In the genomic region with DNA sequence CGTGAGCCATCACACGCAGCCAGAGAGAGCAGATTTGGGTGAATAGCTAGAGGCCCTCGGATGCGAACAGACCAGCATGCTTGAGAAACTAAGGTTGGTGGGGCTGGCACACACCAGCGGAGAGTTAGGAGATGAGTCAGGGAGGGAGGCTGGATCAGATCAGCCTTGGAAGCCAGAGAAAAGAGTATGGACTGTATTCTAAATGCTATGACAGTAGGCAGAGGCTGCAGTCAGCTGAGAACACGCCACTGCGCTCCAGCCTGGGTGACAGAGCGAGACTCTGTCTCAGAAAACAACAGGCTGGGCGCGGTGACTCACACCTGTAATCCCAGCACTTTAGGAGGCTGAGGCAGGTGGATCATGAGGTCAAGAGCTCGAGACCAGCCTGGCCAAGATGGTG, we compare ENCODE assay signal across 9 cellular contexts. TPM values are rescaled to one million over a fixed set of nuclear protein-coding genes. Genes with fewer than 3 reads are reported as not detected.
DNase-seq lines count a peak whose midpoint lies in the region; ATAC-seq and TF ChIP-seq lines count a peak whose summit lies in the region.
"Had no signal": no experiment of that assay in that cellular context is flagged by ENCODE, and none has a peak within 500 bp of the region (broad histone marks: within the 10 kb centered on the region; RNA-seq: fewer than 3 reads in every experiment).

No MANE protein-coding gene starts in this region.

- POLR2A ChIA-PET in HEK293T (lab: Yijun Ruan, JAX) = interaction anchor here (0.6 to 0.7 kb wide), 2 partner anchors 18 to 246 kb away, joined by 3 to 4 read pairs; no protein-coding TSS in a partner anchor

- H3K4me1 Mint-ChIP-seq in IgD-negative memory B cell = peaks cover 26 to 35% (median 27%) of the 10 kb centered on the region in 3 donors
- H3K4me1 Mint-ChIP-seq in neural crest cell = peaks cover 8% of the 10 kb centered on the region

- peaks cover 0 to 3% (median 0%) of the 10 kb centered on the region in 3 donors for H3K9me3 Mint-ChIP-seq in IgD-negative memory B cell
- no peaks in the 10 kb centered on the region for H3K9me3 Mint-ChIP-seq in neural crest cell

- ATAC-seq in GM19467 (IDR thresholded peaks at IDR 0.05; ENCODE audit: unreplicated experiment) (no peak), GM21529 (IDR thresholded peaks at IDR 0.05; ENCODE audit: unreplicated experiment) (no peak)

- CTCF ChIA-PET in HEK293T (lab: Yijun Ruan, JAX) = no interaction called here

- H3K4me3 Mint-ChIP-seq in IgD-negative memory B cell (no peak overlapping the region), neural crest cell (peak overlapping the region; percentile 33)

- H3K27me3 Mint-ChIP-seq in IgD-negative memory B cell (no peaks in the 10 kb centered on the region), neural crest cell (ENCODE audit: low read depth) (no peaks in the 10 kb centered on the region)

- peak overlapping the region in 2 of 3 donors; percentile 78 to 92 for H3K27ac Mint-ChIP-seq in IgD-negative memory B cell
- H3K27ac Mint-ChIP-seq in neural crest cell (ENCODE audit: unreplicated experiment) = no peak overlapping the region

- peak; percentile 65 for DNase-seq in AG09309 (ENCODE audit: low read depth)
- DNase-seq in dedifferentiated amniotic fluid mesenchymal stem cell (ENCODE audit: extremely low spot score) = peak; percentile 70
- DNase-seq in neural crest cell (ENCODE audit: low read depth, low spot score) = no peak
- no peak for DNase-seq in 8988T
- DNase-seq in HEK293T (ENCODE audit: extremely low spot score) = no peak
- DNase-seq: NCI-H2227 treated with DMSO at 0.1 percent for 48 hours had no signal

- TF ChIP-seq CTCF in AG09309 (IDR thresholded peaks at IDR 0.05; ENCODE audit: control insufficient read depth, insufficient read depth, low read depth, low read length, missing control alignments) (no peak), neural crest cell (conservative IDR thresholded peaks at IDR 0.05) (no peak)

- H3K4me3 ChIP-seq in AG09309 (ENCODE audit: control insufficient read depth, low read depth, low read length) = no peak overlapping the region

- H3K36me3 Mint-ChIP-seq in IgD-negative memory B cell (peaks cover 1% of the 10 kb centered on the region), neural crest cell (ENCODE audit: low read depth) (no peaks in the 10 kb centered on the region)

TF ChIP-seq in HEK293T, 16 proteins besides CTCF, POLR2A, EP300 and RAD21:
- TF ChIP-seq FOXA1 (IDR thresholded peaks at IDR 0.05) (no peak), L3MBTL2 (conservative IDR thresholded peaks at IDR 0.05) (no peak), SP1 (IDR thresholded peaks at IDR 0.05) (no peak), BHLHE40 (IDR thresholded peaks at IDR 0.05; ENCODE audit: borderline replicate concordance) (no peak), SUZ12 (IDR thresholded peaks at IDR 0.05) (no peak), ARNT (IDR thresholded peaks at IDR 0.05) (no peak), HDGF (IDR thresholded peaks at IDR 0.05; ENCODE audit: borderline replicate concordance) (no peak), LEF1 (IDR thresholded peaks at IDR 0.05; ENCODE audit: borderline replicate concordance) (no peak), FOXM1 (IDR thresholded peaks at IDR 0.05; ENCODE audit: borderline replicate concordance) (no peak), TARDBP (IDR thresholded peaks at IDR 0.05) (no peak), ZNF384 (IDR thresholded peaks at IDR 0.05) (no peak), ELF4 (IDR thresholded peaks at IDR 0.05) (no peak), CTBP1 (IDR thresholded peaks at IDR 0.05; ENCODE audit: borderline replicate concordance) (no peak), FOXK2 (IDR thresholded peaks at IDR 0.05) (no peak)
TF ChIP-seq in HEK293T: peak in this region for 0.

RNA-seq across cellular contexts. Expression of gene PLEKHM2, which starts 4.0 kb away (rescaled TPM):
- 8.2 TPM for polyA plus RNA-seq in IgD-negative memory B cell
- 61.2 and 64.5 TPM in 2 replicates for total RNA-seq in neural crest cell

RNA-seq across cellular contexts. Expression of gene SLC25A34, which starts 55.9 kb away (rescaled TPM):
- polyA plus RNA-seq in IgD-negative memory B cell = not detected
- total RNA-seq in neural crest cell = 2.9 and 3.3 TPM in 2 replicates

Comparison
In these comparisons a context has a peak if more than half of its experiments do, and no peak if none do; other contexts are left out.
1. DNase-seq: peak in AG09309 (single experiment) and dedifferentiated amniotic fluid mesenchymal stem cell (single experiment); none in neural crest cell (single experiment), 8988T (single experiment) and HEK293T (single experiment).